Comparison of ENCODE assay signal across 1 cellular context in genomic region chr2:218570850-218571249, GRCh38.
TF ChIP-seq lines count a peak whose summit lies in the region.

No MANE protein-coding gene starts in this region.

TF ChIP-seq in IMR-90, 13 proteins besides CTCF, POLR2A, EP300 and RAD21 (continued from another document):
- TF ChIP-seq ELK1 (IDR thresholded peaks at IDR 0.05; ENCODE audit: borderline replicate concordance, low read depth, low read length) (no peak), RCOR1 (IDR thresholded peaks at IDR 0.05; ENCODE audit: insufficient replicate concordance, low read length) (no peak), RFX5 (IDR thresholded peaks at IDR 0.05; ENCODE audit: low read depth, low read length) (no peak), BHLHE40 (IDR thresholded peaks at IDR 0.05; ENCODE audit: low read depth, low read length) (no peak), NFE2L2 (IDR thresholded peaks at IDR 0.05; ENCODE audit: low read depth, low read length) (no peak)
- TF ChIP-seq, protein P1, sequence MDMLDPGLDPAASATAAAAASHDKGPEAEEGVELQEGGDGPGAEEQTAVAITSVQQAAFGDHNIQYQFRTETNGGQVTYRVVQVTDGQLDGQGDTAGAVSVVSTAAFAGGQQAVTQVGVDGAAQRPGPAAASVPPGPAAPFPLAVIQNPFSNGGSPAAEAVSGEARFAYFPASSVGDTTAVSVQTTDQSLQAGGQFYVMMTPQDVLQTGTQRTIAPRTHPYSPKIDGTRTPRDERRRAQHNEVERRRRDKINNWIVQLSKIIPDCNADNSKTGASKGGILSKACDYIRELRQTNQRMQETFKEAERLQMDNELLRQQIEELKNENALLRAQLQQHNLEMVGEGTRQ (IDR thresholded peaks at IDR 0.05; ENCODE audit: low read depth, low read length), result no peak
